Comparison of ENCODE assay signal across 25 cellular contexts in the genomic region with DNA sequence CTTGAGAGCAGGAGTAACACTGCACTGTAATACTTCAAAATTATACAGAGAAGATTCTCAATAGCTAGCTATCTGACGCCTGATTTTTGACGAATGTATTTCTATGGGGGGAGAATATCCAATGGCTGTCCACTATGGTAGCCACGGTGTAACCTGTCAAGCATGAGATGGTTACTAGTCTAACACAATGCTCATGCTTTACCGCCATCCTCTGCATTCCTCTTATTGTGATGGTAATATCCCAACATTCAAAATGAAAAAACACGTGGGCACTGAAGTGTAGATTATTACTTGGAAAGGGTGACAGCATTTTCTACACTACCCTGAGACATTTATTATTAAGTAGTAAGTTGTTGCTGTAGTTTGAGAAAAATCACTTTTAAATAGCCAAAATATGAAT.
"Had no signal": no experiment of that assay in that cellular context is flagged by ENCODE, and none has a peak within 500 bp of the region (broad histone marks: within the 10 kb centered on the region; RNA-seq: fewer than 3 reads in every experiment).

No MANE protein-coding gene starts in this region.

- H3K4me2 ChIP-seq: hepatocyte, smooth muscle cell had no signal

- H3K36me3 Mint-ChIP-seq: immature natural killer cell; natural killer cell; stimulated activated effector memory CD8-positive, alpha-beta T cell treated with anti-CD3 and anti-CD28 coated beads, Interleukin-12 subunit alpha, Interleukin-12 subunit beta, amount 100 ng/mL, for 72 hours had no signal

- H3K9me3 ChIP-seq: gastroesophageal sphincter, heart left ventricle, lower lobe of right lung, stomach, thyroid gland, vagina had no signal

- H3K4me1 ChIP-seq: parathyroid adenoma, stomach, thyroid gland, vagina had no signal

- H2AFZ ChIP-seq: hepatocyte, parathyroid adenoma had no signal

- H3K9ac ChIP-seq: parathyroid adenoma had no signal

- H3K27me3 Mint-ChIP-seq: effector memory CD8-positive, alpha-beta T cell; progenitor cell of endocrine pancreas had no signal

- H3K36me3 ChIP-seq: gastroesophageal sphincter, lower lobe of right lung, stomach, thyroid gland, vagina had no signal

- H3K4me3 ChIP-seq: gastroesophageal sphincter, heart left ventricle, hepatocyte, lower lobe of right lung, smooth muscle cell, stomach, thyroid gland, vagina had no signal

- H3K27me3 ChIP-seq: gastroesophageal sphincter, heart left ventricle, hepatocyte, stomach, thyroid gland, vagina had no signal

- H3K9me3 Mint-ChIP-seq: effector memory CD8-positive, alpha-beta T cell; immature natural killer cell; natural killer cell; stimulated activated effector memory CD8-positive, alpha-beta T cell treated with anti-CD3 and anti-CD28 coated beads, Interleukin-12 subunit alpha, Interleukin-12 subunit beta, amount 100 ng/mL, for 72 hours had no signal

- H3K27ac Mint-ChIP-seq: immature natural killer cell; natural killer cell; stimulated activated effector memory CD8-positive, alpha-beta T cell treated with anti-CD3 and anti-CD28 coated beads, Interleukin-12 subunit alpha, Interleukin-12 subunit beta, amount 100 ng/mL, for 72 hours had no signal

- H3K27ac ChIP-seq: epithelial cell of prostate, gastroesophageal sphincter, heart left ventricle, hepatocyte, lower lobe of right lung, parathyroid adenoma, stomach, thyroid gland, vagina had no signal

- H3K79me2 ChIP-seq: parathyroid adenoma had no signal

- DNase-seq: cortex of kidney; effector memory CD8-positive, alpha-beta T cell; foreskin fibroblast; heart left ventricle; immature natural killer cell; islet precursor cell; kidney glomerular epithelial cell; left ventricle myocardium superior; lower lobe of right lung; natural killer cell; stimulated activated CD4-positive, alpha-beta T cell treated with anti-CD3 and anti-CD28 coated beads, Interleukin-12 subunit alpha, Interleukin-12 subunit beta, amount 100 ng/mL, for 4 hours; stimulated activated CD4-positive, alpha-beta T cell treated with anti-CD3 and anti-CD28 coated beads, Interleukin-1b, Interleukin-23, amount 100 ng/mL, for 48 hours; stimulated activated CD4-positive, alpha-beta T cell treated with anti-CD3 and anti-CD28 coated beads, Interleukin-4, amount 100 ng/mL, for 24 hours; stimulated activated naive CD4-positive, alpha-beta T cell treated with Interleukin-2 at 50 U/mL for 16 hours; stomach; thyroid gland; trophoblast cell had no signal

- H3K4me3 Mint-ChIP-seq: effector memory CD8-positive, alpha-beta T cell; immature natural killer cell; natural killer cell; stimulated activated effector memory CD8-positive, alpha-beta T cell treated with anti-CD3 and anti-CD28 coated beads, Interleukin-12 subunit alpha, Interleukin-12 subunit beta, amount 100 ng/mL, for 72 hours had no signal
